9 cellular contexts compared by ENCODE assay signal in the genomic region with DNA sequence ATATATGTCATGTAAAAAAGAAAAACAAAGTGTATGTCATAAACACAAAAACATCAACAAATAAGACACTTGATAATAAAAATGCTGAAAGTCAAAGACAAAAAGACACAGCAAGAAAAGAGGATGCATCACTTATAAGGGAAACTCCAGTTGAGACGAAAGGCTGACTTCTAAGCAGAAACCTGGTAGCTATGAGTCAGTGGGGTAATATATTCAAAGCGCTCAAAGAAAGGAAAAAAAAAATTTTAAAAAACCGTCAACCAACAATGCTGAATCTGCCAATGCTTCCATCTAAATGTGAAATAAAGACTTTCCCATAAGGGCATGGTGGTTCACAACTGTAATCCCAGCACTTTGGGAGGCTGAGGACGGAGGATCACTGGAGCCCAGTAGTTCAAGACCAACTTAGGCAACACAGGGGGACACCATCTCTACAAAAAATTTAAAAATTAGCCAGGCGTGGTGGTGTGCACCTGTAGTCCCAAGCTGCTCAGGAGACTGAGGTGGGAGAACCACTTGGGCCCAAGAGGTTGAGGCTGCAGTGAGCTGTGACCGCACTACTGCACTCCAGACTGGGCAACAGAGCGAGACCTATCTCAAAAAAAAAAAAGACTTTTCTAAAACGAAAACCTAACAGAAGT. TPM values are rescaled to one million over a fixed set of nuclear protein-coding genes. Genes with fewer than 3 reads are reported as not detected.
DNase-seq lines count a peak whose midpoint lies in the region; ATAC-seq and TF ChIP-seq lines count a peak whose summit lies in the region.
"Had no signal": no experiment of that assay in that cellular context is flagged by ENCODE, and none has a peak within 500 bp of the region (broad histone marks: within the 10 kb centered on the region; RNA-seq: fewer than 3 reads in every experiment).

No MANE protein-coding gene starts in this region.

- H3K4me3 ChIP-seq in hepatocyte: no peak overlapping the region
- H3K4me3 ChIP-seq in right cardiac atrium (ENCODE audit: low read length): no peak overlapping the region
- H3K4me3 ChIP-seq: skin epidermis had no signal

- H2AFZ ChIP-seq in hepatocyte: no peak overlapping the region

- intact Hi-C loops in Right ventricle myocardium superior (cut with DNase I): no loop called here
- intact Hi-C loops in right cardiac atrium (cut with DNase I): no loop called here

- H3K27me3 Mint-ChIP-seq in activated naive CD8-positive, alpha-beta T cell treated with anti-CD3 and anti-CD28 coated beads for 36 hours: no peaks in the 10 kb centered on the region

- H3K27ac Mint-ChIP-seq in activated naive CD8-positive, alpha-beta T cell treated with anti-CD3 and anti-CD28 coated beads for 36 hours: peak overlapping the region; percentile 96

- no peaks in the 10 kb centered on the region for H3K4me1 ChIP-seq in hepatocyte (ENCODE audit: insufficient read depth)
- peaks cover 4% of the 10 kb centered on the region for H3K4me1 ChIP-seq in right cardiac atrium (ENCODE audit: control insufficient read depth, insufficient read depth, low read length)

- no peaks in the 10 kb centered on the region for H3K9me2 ChIP-seq in hepatocyte (replicated peaks; ENCODE audit: insufficient read depth)

- peak overlapping the region; percentile 56 for H3K4me3 Mint-ChIP-seq in activated naive CD8-positive, alpha-beta T cell treated with anti-CD3 and anti-CD28 coated beads for 36 hours

- no peaks in the 10 kb centered on the region for H3K36me3 ChIP-seq in hepatocyte (replicated peaks; ENCODE audit: insufficient read depth, low read depth)

- no peak overlapping the region for H3K27ac ChIP-seq in hepatocyte
- H3K27ac ChIP-seq in right cardiac atrium (ENCODE audit: low read length): no peak overlapping the region

- peaks cover 99% of the 10 kb centered on the region for H3K79me2 ChIP-seq in hepatocyte

- peaks cover 12% of the 10 kb centered on the region for H3K9me3 Mint-ChIP-seq in activated naive CD8-positive, alpha-beta T cell treated with anti-CD3 and anti-CD28 coated beads for 36 hours

- H3K27me3 ChIP-seq in hepatocyte (no peaks in the 10 kb centered on the region), right cardiac atrium (ENCODE audit: control insufficient read depth, insufficient read depth) (no peaks in the 10 kb centered on the region)

- H4K20me1 ChIP-seq in hepatocyte (ENCODE audit: insufficient read depth, poor library complexity, severe bottlenecking): peaks cover 36% of the 10 kb centered on the region

- WGBS in hepatocyte (ENCODE audit: low lambda C conversion rate, missing lambda C conversion rate): 93% methylated on average over 8 of the region's 8 CpGs
- WGBS in right cardiac atrium: 91% methylated on average over 8 of the region's 8 CpGs

- H3K36me3 Mint-ChIP-seq in activated naive CD8-positive, alpha-beta T cell treated with anti-CD3 and anti-CD28 coated beads for 36 hours: peaks cover 46% of the 10 kb centered on the region

- no peak for TF ChIP-seq CTCF in GM10266 (IDR thresholded peaks at IDR 0.05; ENCODE audit: control insufficient read depth, insufficient read depth, low read depth, missing control alignments)
- no peak for TF ChIP-seq CTCF in hepatocyte (IDR thresholded peaks at IDR 0.05; ENCODE audit: poor library complexity)

- DNase-seq in GM10266 (ENCODE audit: extremely low spot score): peak; percentile 49
- DNase-seq in activated naive CD8-positive, alpha-beta T cell treated with anti-CD3 and anti-CD28 coated beads for 36 hours: no peak
- DNase-seq in Right ventricle myocardium superior: no peak
- no peak for DNase-seq in DMS153 treated with DMSO at 0.1 percent for 48 hours (lab: John Stamatoyannopoulos, UW; ENCODE audit: unreplicated experiment)
- DNase-seq in hepatocyte (ENCODE audit: low spot score): no peak
- DNase-seq in right cardiac atrium: no peak

- ATAC-seq in GM19397 (IDR thresholded peaks at IDR 0.05; ENCODE audit: unreplicated experiment) (peak; percentile 60), HG03095 (IDR thresholded peaks at IDR 0.05; ENCODE audit: unreplicated experiment) (peak; percentile 54), Right ventricle myocardium superior (ENCODE audit: poor library complexity) (no peak), right cardiac atrium (no peak)

- no peak overlapping the region for H3K4me2 ChIP-seq in hepatocyte

- H3K4me1 Mint-ChIP-seq in activated naive CD8-positive, alpha-beta T cell treated with anti-CD3 and anti-CD28 coated beads for 36 hours: peaks cover 74% of the 10 kb centered on the region

- no peaks in the 10 kb centered on the region for H3K9me3 ChIP-seq in hepatocyte (ENCODE audit: low read depth)
- H3K9me3 ChIP-seq in right cardiac atrium (ENCODE audit: control insufficient read depth, low read length): no peaks in the 10 kb centered on the region

RNA-seq across cellular contexts. Expression of a gene that starts 24.0 kb away (rescaled TPM):
- 10 to 100 TPM; 48.4 to 48.9 TPM for total RNA-seq in activated naive CD8-positive, alpha-beta T cell treated with anti-CD3 and anti-CD28 coated beads for 36 hours
- total RNA-seq in Right ventricle myocardium superior (17.2 TPM), hepatocyte (26.4 and 33.7 TPM in 2 replicates), right cardiac atrium (10 to 100 TPM; 16.6 to 19.3 (median 18.4) TPM)
- polyA plus RNA-seq in hepatocyte (15.4 and 17.5 TPM in 2 replicates), right cardiac atrium (5.4 TPM)

Comparison
In these comparisons a context has a peak if more than half of its experiments do, and no peak if none do; other contexts are left out.
1. ATAC-seq: peak in GM19397 (single experiment) and HG03095 (single experiment); none in Right ventricle myocardium superior (single experiment) and right cardiac atrium (0 of 2).